ENCODE assay signal across 1 cellular context in the genomic region with DNA sequence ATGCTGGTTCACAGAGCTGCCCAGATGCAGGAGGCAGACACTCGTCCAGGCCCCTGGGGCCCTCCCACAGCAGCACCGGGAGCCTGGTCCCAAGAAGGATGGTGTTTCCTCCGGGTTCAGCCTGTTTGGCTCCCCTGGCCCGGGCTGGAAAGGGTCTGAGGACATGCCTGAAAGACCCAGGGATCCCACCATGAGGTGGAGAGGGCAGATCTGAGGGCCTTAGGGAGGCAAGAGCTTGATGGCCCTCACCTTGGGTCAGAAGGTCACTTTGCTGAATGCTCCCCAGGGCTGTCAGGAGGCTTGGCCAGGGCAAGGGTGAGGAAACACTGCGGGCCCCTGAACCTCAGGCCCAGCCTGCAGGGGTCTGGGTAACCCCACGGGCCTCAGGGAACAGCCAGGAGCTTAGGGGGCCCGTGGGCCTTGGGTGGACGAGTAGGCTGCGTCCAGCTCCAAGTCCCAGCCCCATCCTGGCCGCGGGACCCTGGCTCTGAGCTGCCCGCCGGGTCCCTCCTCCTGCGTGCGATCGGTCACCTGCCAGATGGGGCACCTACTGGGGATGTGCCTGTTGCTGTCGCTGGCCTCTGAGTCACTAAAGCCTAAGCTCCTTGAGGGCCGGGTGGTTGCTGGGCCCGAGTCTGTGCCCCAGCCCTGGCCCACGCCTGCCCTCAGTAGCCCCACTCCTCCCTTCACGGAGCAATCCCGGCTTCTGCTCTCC.
A peak's percentile ranks its signal among the peaks of the same experiment; 100 is the strongest.
TF ChIP-seq lines count a peak whose summit lies in the region.

No MANE protein-coding gene starts in this region.

TF ChIP-seq in HepG2, 621 proteins besides CTCF, POLR2A, EP300 and RAD21 (continued from another document):
- TF ChIP-seq, protein P1, sequence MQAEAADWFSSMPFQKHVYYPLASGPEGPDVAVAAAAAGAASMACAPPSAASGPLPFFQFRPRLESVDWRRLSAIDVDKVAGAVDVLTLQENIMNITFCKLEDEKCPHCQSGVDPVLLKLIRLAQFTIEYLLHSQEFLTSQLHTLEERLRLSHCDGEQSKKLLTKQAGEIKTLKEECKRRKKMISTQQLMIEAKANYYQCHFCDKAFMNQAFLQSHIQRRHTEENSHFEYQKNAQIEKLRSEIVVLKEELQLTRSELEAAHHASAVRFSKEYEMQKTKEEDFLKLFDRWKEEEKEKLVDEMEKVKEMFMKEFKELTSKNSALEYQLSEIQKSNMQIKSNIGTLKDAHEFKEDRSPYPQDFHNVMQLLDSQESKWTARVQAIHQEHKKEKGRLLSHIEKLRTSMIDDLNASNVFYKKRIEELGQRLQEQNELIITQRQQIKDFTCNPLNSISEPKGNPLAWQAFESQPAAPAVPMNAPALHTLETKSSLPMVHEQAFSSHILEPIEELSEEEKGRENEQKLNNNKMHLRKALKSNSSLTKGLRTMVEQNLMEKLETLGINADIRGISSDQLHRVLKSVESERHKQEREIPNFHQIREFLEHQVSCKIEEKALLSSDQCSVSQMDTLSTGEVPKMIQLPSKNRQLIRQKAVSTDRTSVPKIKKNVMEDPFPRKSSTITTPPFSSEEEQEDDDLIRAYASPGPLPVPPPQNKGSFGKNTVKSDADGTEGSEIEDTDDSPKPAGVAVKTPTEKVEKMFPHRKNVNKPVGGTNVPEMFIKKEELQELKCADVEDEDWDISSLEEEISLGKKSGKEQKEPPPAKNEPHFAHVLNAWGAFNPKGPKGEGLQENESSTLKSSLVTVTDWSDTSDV (CRISPR knock-in tag; IDR thresholded peaks at IDR 0.05), result no peak
- TF ChIP-seq, protein P2, sequence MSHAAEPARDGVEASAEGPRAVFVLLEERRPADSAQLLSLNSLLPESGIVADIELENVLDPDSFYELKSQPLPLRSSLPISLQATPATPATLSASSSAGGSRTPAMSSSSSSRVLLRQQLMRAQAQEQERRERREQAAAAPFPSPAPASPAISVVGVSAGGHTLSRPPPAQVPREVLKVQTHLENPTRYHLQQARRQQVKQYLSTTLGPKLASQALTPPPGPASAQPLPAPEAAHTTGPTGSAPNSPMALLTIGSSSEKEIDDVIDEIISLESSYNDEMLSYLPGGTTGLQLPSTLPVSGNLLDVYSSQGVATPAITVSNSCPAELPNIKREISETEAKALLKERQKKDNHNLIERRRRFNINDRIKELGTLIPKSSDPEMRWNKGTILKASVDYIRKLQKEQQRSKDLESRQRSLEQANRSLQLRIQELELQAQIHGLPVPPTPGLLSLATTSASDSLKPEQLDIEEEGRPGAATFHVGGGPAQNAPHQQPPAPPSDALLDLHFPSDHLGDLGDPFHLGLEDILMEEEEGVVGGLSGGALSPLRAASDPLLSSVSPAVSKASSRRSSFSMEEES (CRISPR knock-in tag; IDR thresholded peaks at IDR 0.05), result no peak
- TF ChIP-seq ZNF333 (CRISPR knock-in tag; IDR thresholded peaks at IDR 0.05; ENCODE audit: borderline replicate concordance), result 0 out of 2 replicates have a peak, but pooled peaks have one; percentile 2
- TF ChIP-seq PAF1 (CRISPR knock-in tag; IDR thresholded peaks at IDR 0.05), result no peak
